ENCODE assay signal across 32 cellular contexts in the genomic region with DNA sequence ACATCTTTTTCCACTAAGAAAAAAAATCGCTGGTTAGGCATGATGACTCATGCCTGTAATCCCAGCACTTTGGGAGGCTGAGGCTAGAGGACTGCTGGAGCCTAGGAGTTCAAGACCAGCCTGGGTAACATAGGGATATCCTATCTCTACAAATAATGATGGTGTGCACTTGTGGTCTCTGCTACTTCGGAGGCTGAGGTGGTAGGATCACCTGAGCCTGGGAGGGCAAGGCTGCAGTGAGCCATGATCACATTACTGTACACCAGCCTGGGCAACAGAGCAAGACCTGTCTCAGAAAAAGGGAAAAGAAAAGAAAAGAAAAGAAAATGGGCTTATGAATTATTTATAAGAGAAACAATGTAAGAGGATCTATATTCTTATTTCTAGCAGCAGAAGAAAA.
DNase-seq lines count a peak whose midpoint lies in the region; ATAC-seq, FAIRE-seq and TF ChIP-seq lines count a peak whose summit lies in the region.
"Had no signal": no experiment of that assay in that cellular context is flagged by ENCODE, and none has a peak within 500 bp of the region (broad histone marks: within the 10 kb centered on the region; RNA-seq: fewer than 3 reads in every experiment).

No MANE protein-coding gene starts in this region.

- peak; percentile 16; the same call in 2 of the 3 replicates for ATAC-seq in HepG2
- ATAC-seq in right lobe of liver, result no peak
- ATAC-seq: left colon; natural killer cell treated with Interleukin-12 subunit alpha and Interleukin-12 subunit beta and Interleukin-15 and Interleukin-18, amount 100 ng/mL, for 72 hours; Panc1; psoas muscle; stimulated activated effector memory CD8-positive, alpha-beta T cell treated with anti-CD3 and anti-CD28 coated beads, Interleukin-12 subunit alpha, Interleukin-12 subunit beta, amount 100 ng/mL, for 72 hours had no signal

- POLR2A ChIA-PET in HepG2 (lab: Yijun Ruan, JAX), result no interaction called here

- peak; percentile 6 for DNase-seq in DMS53 (lab: John Stamatoyannopoulos, UW)
- no peak for DNase-seq in DMS53 treated with DMSO at 0.1 percent for 48 hours (lab: John Stamatoyannopoulos, UW; ENCODE audit: unreplicated experiment)
- no peak for DNase-seq in HepG2 (ENCODE audit: low spot score)
- DNase-seq in right lobe of liver, result no peak
- DNase-seq in RPMI7951 (ENCODE audit: low read depth), result peak; percentile 5
- DNase-seq in GOT3 (lab: John Stamatoyannopoulos, UW), result no peak
- no peak for DNase-seq in putamen (ENCODE audit: low spot score)
- no peak for DNase-seq in NCI-H2029 treated with DMSO at 0.1 percent for 48 hours (lab: John Stamatoyannopoulos, UW)
- DNase-seq: activated CD4-positive, alpha-beta T cell treated with anti-CD3 and anti-CD28 coated beads for 4 hours; activated gamma-delta T cell treated with Interleukin-2 at 50 U/mL for 16 hours; activated T-cell treated with anti-CD3 and anti-CD28 coated beads, Interleukin-2, amount 50 U/mL, for 24 hours; amniotic stem cell; Caco-2; dermis blood vessel endothelial cell; DMS79; endodermal cell; GDM1; left colon; mammary epithelial cell; NCI-H2107; NCI-H446; psoas muscle; SHP77 treated with DMSO at 0.1 percent for 48 hours; substantia nigra; SW 1271; trophoblast cell had no signal

- H3K4me2 ChIP-seq in HepG2 (ENCODE audit: low read depth, low read length), result no peak overlapping the region

- H3K4me1 ChIP-seq in HepG2 (ENCODE audit: insufficient read depth, low read length), result no peaks in the 10 kb centered on the region
- no peaks in the 10 kb centered on the region for H3K4me1 ChIP-seq in right lobe of liver
- H3K4me1 ChIP-seq: Caco-2, psoas muscle had no signal

- H3K9me3 ChIP-seq in HepG2 (ENCODE audit: low read length) (no peaks in the 10 kb centered on the region), right lobe of liver (no peaks in the 10 kb centered on the region)
- H3K9me3 ChIP-seq: Caco-2, psoas muscle had no signal

- TF ChIP-seq EP300 in HepG2 (IDR thresholded peaks at IDR 0.05; ENCODE audit: low read depth in 2 of 2, low read length in 2 of 2), result no peak
- no peak for TF ChIP-seq EP300 in HepG2 (CRISPR knock-in tag; IDR thresholded peaks at IDR 0.05; ENCODE audit: borderline replicate concordance)

- no peak for TF ChIP-seq RAD21 in HepG2 (CRISPR knock-in tag; IDR thresholded peaks at IDR 0.05)

- TF ChIP-seq CTCF in HepG2 (CRISPR knock-in tag; IDR thresholded peaks at IDR 0.05) (no peak), right lobe of liver (IDR thresholded peaks at IDR 0.05) (no peak)

- no peaks in the 10 kb centered on the region for H4K20me1 ChIP-seq in HepG2 (ENCODE audit: insufficient read depth, low read length)

- BruUV-seq in HepG2 (replicated peaks; lab: Mats Ljungman, UMichigan), result no TSS peak

- CTCF ChIA-PET in HepG2 (lab: Yijun Ruan, JAX; ENCODE audit: low intra/inter-chr PET ratio, low total read pairs), result no interaction called here

- TF ChIP-seq POLR2A in HepG2 (IDR thresholded peaks at IDR 0.05; ENCODE audit: insufficient read depth in 1 of 2, low read depth in 2 of 2, low read length in 2 of 2) (no peak), right lobe of liver (IDR thresholded peaks at IDR 0.05) (no peak)

- no peak for FAIRE-seq in HepG2 (lab: Jason Lieb, UNC)

- no peak overlapping the region for H3K9ac ChIP-seq in HepG2 (ENCODE audit: insufficient read depth, low read depth, low read length)

- H3K27ac ChIP-seq in HepG2 (ENCODE audit: extremely low read length, insufficient read depth, low read length), result no peak overlapping the region
- H3K27ac ChIP-seq in right lobe of liver, result no peak overlapping the region
- H3K27ac ChIP-seq: 22Rv1, C4-2B, psoas muscle, VCaP had no signal

- H3K27me3 ChIP-seq in HepG2 (ENCODE audit: control insufficient read depth in 1 of 2, insufficient read depth in 2 of 2, low read length in 2 of 2), result no peaks in the 10 kb centered on the region; a peak in 1 of 5 replicates
- H3K27me3 ChIP-seq in right lobe of liver, result no peaks in the 10 kb centered on the region

- H3K36me3 ChIP-seq in HepG2 (replicated peaks in 1 of 2; ENCODE audit: control insufficient read depth in 1 of 2, insufficient read depth in 2 of 2, low read length in 2 of 2), result no peaks in the 10 kb centered on the region
- H3K36me3 ChIP-seq in right lobe of liver, result no peaks in the 10 kb centered on the region

- H3K4me3 ChIP-seq in HepG2 (replicated peaks in 1 of 3; ENCODE audit: insufficient read depth in 1 of 3, low read depth in 2 of 3, low read length in 3 of 3), result no peak overlapping the region
- H3K4me3 ChIP-seq in right lobe of liver, result no peak overlapping the region
- H3K4me3 ChIP-seq: psoas muscle had no signal

- H3K79me2 ChIP-seq in HepG2 (ENCODE audit: insufficient read depth, low read length), result no peaks in the 10 kb centered on the region

- no peak overlapping the region for H2AFZ ChIP-seq in HepG2 (ENCODE audit: low read length)

- in situ Hi-C loops in HepG2 (cut with HindIII; ENCODE audit: extremely low pct_ligation_motif_present, low pct_unique_long_range_greater_than_20kb), result no loop called here

- WGBS in HepG2 (ENCODE audit: low lambda C conversion rate), result 29% methylated on average over 2 of the region's 2 CpGs
- WGBS in right lobe of liver (ENCODE audit: insufficient coverage, low coverage, low lambda C conversion rate, missing lambda C conversion rate), result 85% methylated on average over 2 of the region's 2 CpGs

- intact Hi-C loops in HepG2 (cut with micrococcal nuclease; ENCODE audit: unreplicated experiment), result no loop called here
- intact Hi-C loops in right lobe of liver (cut with DNase I), result no loop called here

TF ChIP-seq in HepG2, 621 proteins besides CTCF, POLR2A, EP300 and RAD21:
- TF ChIP-seq ZNF746 (CRISPR knock-in tag; IDR thresholded peaks at IDR 0.05) (no peak), FOSL2 (CRISPR knock-in tag; IDR thresholded peaks at IDR 0.05) (0 out of 2 replicates have a peak, but pooled peaks have one; percentile 22)

Comparison
In these comparisons a context has a peak if more than half of its experiments do, and no peak if none do; other contexts are left out.
1. DNase-seq: peak in DMS53 (single experiment) and RPMI7951 (single experiment); none in DMS53 treated with DMSO at 0.1 percent for 48 hours (single experiment), HepG2 (single experiment), right lobe of liver (0 of 3), GOT3 (single experiment), putamen (single experiment) and NCI-H2029 treated with DMSO at 0.1 percent for 48 hours (single experiment).